Comparison of ENCODE assay signal across 23 cellular contexts in genomic region chr14:65280653-65281052, GRCh38.
"Had no signal": no experiment of that assay in that cellular context is flagged by ENCODE, and none has a peak within 500 bp of the region (broad histone marks: within the 10 kb centered on the region; RNA-seq: fewer than 3 reads in every experiment).

No MANE protein-coding gene starts in this region.

- H3K4me1 ChIP-seq: gastrocnemius medialis, right lobe of liver had no signal

- DNase-seq: activated CD4-positive, alpha-beta T cell treated with anti-CD3 and anti-CD28 coated beads, Interleukin-2, amount 10 ng/mL, durations not matched to agents 24 days and 14 days; activated CD8-positive, alpha-beta T cell treated with anti-CD3 and anti-CD28 coated beads, Interleukin-2, amount 10 ng/mL, durations not matched to agents 7 days and 5 days; activated T-cell treated with anti-CD3 and anti-CD28 coated beads, Interleukin-2, amount 50 U/mL, for 1 hour; amniotic stem cell; effector CD8-positive, alpha-beta T cell; gastrocnemius medialis; hippocampal formation; mucosa of descending colon; stimulated activated CD4-positive, alpha-beta T cell treated with anti-CD3 and anti-CD28 coated beads, Interleukin-2, amount 100 ng/mL, for 24 hours; SW 1271; T-helper 17 cell had no signal

- H3K9me3 ChIP-seq: esophagus muscularis mucosa, gastrocnemius medialis, mucosa of descending colon, right lobe of liver, thoracic aorta had no signal

- H3K9me3 Mint-ChIP-seq: activated CD4-positive, alpha-beta T cell treated with anti-CD3 and anti-CD28 coated beads, Interleukin-2, amount 10 ng/mL, durations not matched to agents 24 days and 14 days; activated naive CD4-positive, alpha-beta T cell treated with anti-CD3 and anti-CD28 coated beads, Interleukin-2, amount 50 U/mL, for 72 hours; activated T-helper 17 cell treated with anti-CD3 and anti-CD28 coated beads, Interleukin-2, amount 50 U/mL, for 72 hours; stimulated activated effector memory CD8-positive, alpha-beta T cell treated with anti-CD3 and anti-CD28 coated beads, Interleukin-12 subunit alpha, Interleukin-12 subunit beta, amount 100 ng/mL, for 72 hours; type B pancreatic cell had no signal

- H3K27ac Mint-ChIP-seq: activated CD4-positive, alpha-beta T cell treated with anti-CD3 and anti-CD28 coated beads, Interleukin-2, amount 10 ng/mL, durations not matched to agents 24 days and 14 days; activated CD8-positive, alpha-beta T cell treated with anti-CD3 and anti-CD28 coated beads, Interleukin-2, amount 10 ng/mL, durations not matched to agents 7 days and 5 days; activated T-helper 17 cell treated with anti-CD3 and anti-CD28 coated beads, Interleukin-2, amount 50 U/mL, for 72 hours; dendritic cell treated with granulocyte-macrophage colony-stimulating factor and Interleukin-4, amounts not matched to agents 40 ng/mL and 50 ng/mL, for 4 days; stimulated activated effector memory CD8-positive, alpha-beta T cell treated with anti-CD3 and anti-CD28 coated beads, Interleukin-12 subunit alpha, Interleukin-12 subunit beta, amount 100 ng/mL, for 72 hours; T-helper 17 cell; type B pancreatic cell had no signal

- H3K27ac ChIP-seq: cardiac muscle cell, esophagus muscularis mucosa, gastrocnemius medialis, right lobe of liver, SK-N-MC, skin epidermis, thoracic aorta had no signal

- H3K36me3 Mint-ChIP-seq: activated naive CD4-positive, alpha-beta T cell treated with anti-CD3 and anti-CD28 coated beads, Interleukin-2, amount 50 U/mL, for 72 hours; stimulated activated effector memory CD8-positive, alpha-beta T cell treated with anti-CD3 and anti-CD28 coated beads, Interleukin-12 subunit alpha, Interleukin-12 subunit beta, amount 100 ng/mL, for 72 hours; type B pancreatic cell had no signal

- H3K36me3 ChIP-seq: cardiac muscle cell, esophagus muscularis mucosa, gastrocnemius medialis, right lobe of liver, thoracic aorta had no signal

- H3K4me3 Mint-ChIP-seq: activated CD4-positive, alpha-beta T cell treated with anti-CD3 and anti-CD28 coated beads, Interleukin-2, amount 10 ng/mL, durations not matched to agents 24 days and 14 days; activated CD8-positive, alpha-beta T cell treated with anti-CD3 and anti-CD28 coated beads, Interleukin-2, amount 10 ng/mL, durations not matched to agents 7 days and 5 days; activated T-helper 17 cell treated with anti-CD3 and anti-CD28 coated beads, Interleukin-2, amount 50 U/mL, for 72 hours; dendritic cell treated with granulocyte-macrophage colony-stimulating factor and Interleukin-4, amounts not matched to agents 40 ng/mL and 50 ng/mL, for 4 days; stimulated activated effector memory CD8-positive, alpha-beta T cell treated with anti-CD3 and anti-CD28 coated beads, Interleukin-12 subunit alpha, Interleukin-12 subunit beta, amount 100 ng/mL, for 72 hours; type B pancreatic cell had no signal

- ATAC-seq: activated CD4-positive, CD25-positive, alpha-beta regulatory T cell treated with anti-CD3 and anti-CD28 coated beads, Interleukin-2, amount 50 U/mL, for 24 hours; activated CD8-positive, alpha-beta T cell treated with anti-CD3 and anti-CD28 coated beads, Interleukin-2, amount 10 ng/mL, durations not matched to agents 7 days and 5 days; activated naive CD4-positive, alpha-beta T cell treated with anti-CD3 and anti-CD28 coated beads, Interleukin-2, amount 50 U/mL, for 72 hours; activated T-helper 17 cell treated with anti-CD3 and anti-CD28 coated beads, Interleukin-2, amount 50 U/mL, for 72 hours; gastrocnemius medialis; mucosa of descending colon; right lobe of liver; stimulated activated effector memory CD8-positive, alpha-beta T cell treated with anti-CD3 and anti-CD28 coated beads, Interleukin-12 subunit alpha, Interleukin-12 subunit beta, amount 100 ng/mL, for 72 hours; T-helper 17 cell had no signal

- H3K27me3 ChIP-seq: cardiac muscle cell, esophagus muscularis mucosa, gastrocnemius medialis, right lobe of liver had no signal

- H3K4me3 ChIP-seq: cardiac muscle cell, esophagus muscularis mucosa, gastrocnemius medialis, mucosa of descending colon, right lobe of liver, SK-N-MC, skin epidermis, thoracic aorta had no signal

- H3K27me3 Mint-ChIP-seq: activated CD4-positive, alpha-beta T cell treated with anti-CD3 and anti-CD28 coated beads, Interleukin-2, amount 10 ng/mL, durations not matched to agents 24 days and 14 days; activated T-helper 17 cell treated with anti-CD3 and anti-CD28 coated beads, Interleukin-2, amount 50 U/mL, for 72 hours; T-helper 17 cell; type B pancreatic cell had no signal
